27 cellular contexts compared by ENCODE assay signal in genomic region chr22:46823654-46824053, GRCh38.
"Had no signal": no experiment of that assay in that cellular context is flagged by ENCODE, and none has a peak within 500 bp of the region (broad histone marks: within the 10 kb centered on the region; RNA-seq: fewer than 3 reads in every experiment).

No MANE protein-coding gene starts in this region.

- H3K27ac ChIP-seq: adrenal gland, body of pancreas, breast epithelium, Peyer's patch had no signal

- H3K36me3 ChIP-seq: breast epithelium had no signal

- H3K4me3 ChIP-seq: adrenal gland, body of pancreas, breast epithelium, Peyer's patch had no signal

- H3K9me3 Mint-ChIP-seq: activated CD4-positive, alpha-beta memory T cell treated with anti-CD3 and anti-CD28 coated beads for 36 hours; activated CD4-positive, alpha-beta T cell treated with anti-CD3 and anti-CD28 coated beads, Interleukin-2, amount 10 ng/mL, durations not matched to agents 7 days and 5 days; activated naive CD4-positive, alpha-beta T cell treated with anti-CD3 and anti-CD28 coated beads for 36 hours; activated T-cell treated with anti-CD3 and anti-CD28 coated beads, Interleukin-2, amount 50 U/mL, for 4 hours; activated T-helper 1 cell treated with anti-CD3 and anti-CD28 coated beads, Interleukin-12 subunit alpha, Interleukin-12 subunit beta, Interleukin-2, Interleukin-4 antibody, amounts not matched to agents 30 ng/mL and 10 ng/mL and 1 ng/mL, durations not matched to agents 14 hours and 24 hours and 36 hours had no signal

- H3K4me3 Mint-ChIP-seq: activated CD4-positive, alpha-beta memory T cell treated with anti-CD3 and anti-CD28 coated beads for 36 hours; activated CD4-positive, alpha-beta T cell treated with anti-CD3 and anti-CD28 coated beads, Interleukin-2, amount 10 ng/mL, durations not matched to agents 7 days and 5 days; activated naive CD4-positive, alpha-beta T cell treated with anti-CD3 and anti-CD28 coated beads for 36 hours; activated T-cell treated with anti-CD3 and anti-CD28 coated beads, Interleukin-2, amount 50 U/mL, for 4 hours; activated T-helper 1 cell treated with anti-CD3 and anti-CD28 coated beads, Interleukin-12 subunit alpha, Interleukin-12 subunit beta, Interleukin-2, Interleukin-4 antibody, amounts not matched to agents 30 ng/mL and 10 ng/mL and 1 ng/mL, durations not matched to agents 14 hours and 24 hours and 36 hours had no signal

- H3K4me1 ChIP-seq: body of pancreas, breast epithelium had no signal

- H3K27me3 Mint-ChIP-seq: activated CD4-positive, alpha-beta memory T cell treated with anti-CD3 and anti-CD28 coated beads for 36 hours; activated CD4-positive, alpha-beta T cell treated with anti-CD3 and anti-CD28 coated beads, Interleukin-2, amount 10 ng/mL, durations not matched to agents 7 days and 5 days had no signal

- H3K9me3 ChIP-seq: adrenal gland, body of pancreas, breast epithelium, Peyer's patch had no signal

- H3K27me3 ChIP-seq: adrenal gland, body of pancreas, breast epithelium, Peyer's patch had no signal

- H3K27ac Mint-ChIP-seq: activated CD4-positive, alpha-beta memory T cell treated with anti-CD3 and anti-CD28 coated beads for 36 hours; activated CD4-positive, alpha-beta T cell treated with anti-CD3 and anti-CD28 coated beads, Interleukin-2, amount 10 ng/mL, durations not matched to agents 7 days and 5 days; activated naive CD4-positive, alpha-beta T cell treated with anti-CD3 and anti-CD28 coated beads for 36 hours had no signal

- DNase-seq: activated CD4-positive, alpha-beta memory T cell treated with anti-CD3 and anti-CD28 coated beads for 36 hours; activated CD4-positive, alpha-beta T cell treated with anti-CD3 and anti-CD28 coated beads, Interleukin-2, amount 10 ng/mL, durations not matched to agents 7 days and 5 days; activated CD8-positive, alpha-beta memory T cell treated with anti-CD3 and anti-CD28 coated beads, Interleukin-2, amount 50 U/mL, for 4 hours; activated gamma-delta T cell treated with Interleukin-2 at 50 U/mL for 16 hours; activated naive CD4-positive, alpha-beta T cell treated with anti-CD3 and anti-CD28 coated beads for 36 hours; activated T-cell treated with anti-CD3 and anti-CD28 coated beads for 4 hours; activated T-cell treated with anti-CD3 and anti-CD28 coated beads, Interleukin-2, amount 50 U/mL, for 4 hours; body of pancreas; Karpas-422; NCI-H1048; NCI-H1105 treated with DMSO at 0.1 percent for 48 hours; NCI-H1436; NCI-H1694; NCI-H1930; NCI-H2081 treated with DMSO at 0.1 percent for 48 hours; NCI-H226; NCI-H524 treated with DMSO at 0.1 percent for 48 hours; PC-3; RPMI8226; SIG-M5; SW 1271; T-helper 1 cell; T1000 had no signal
